Comparison of ENCODE assay signal across 1 cellular context in the genomic region with DNA sequence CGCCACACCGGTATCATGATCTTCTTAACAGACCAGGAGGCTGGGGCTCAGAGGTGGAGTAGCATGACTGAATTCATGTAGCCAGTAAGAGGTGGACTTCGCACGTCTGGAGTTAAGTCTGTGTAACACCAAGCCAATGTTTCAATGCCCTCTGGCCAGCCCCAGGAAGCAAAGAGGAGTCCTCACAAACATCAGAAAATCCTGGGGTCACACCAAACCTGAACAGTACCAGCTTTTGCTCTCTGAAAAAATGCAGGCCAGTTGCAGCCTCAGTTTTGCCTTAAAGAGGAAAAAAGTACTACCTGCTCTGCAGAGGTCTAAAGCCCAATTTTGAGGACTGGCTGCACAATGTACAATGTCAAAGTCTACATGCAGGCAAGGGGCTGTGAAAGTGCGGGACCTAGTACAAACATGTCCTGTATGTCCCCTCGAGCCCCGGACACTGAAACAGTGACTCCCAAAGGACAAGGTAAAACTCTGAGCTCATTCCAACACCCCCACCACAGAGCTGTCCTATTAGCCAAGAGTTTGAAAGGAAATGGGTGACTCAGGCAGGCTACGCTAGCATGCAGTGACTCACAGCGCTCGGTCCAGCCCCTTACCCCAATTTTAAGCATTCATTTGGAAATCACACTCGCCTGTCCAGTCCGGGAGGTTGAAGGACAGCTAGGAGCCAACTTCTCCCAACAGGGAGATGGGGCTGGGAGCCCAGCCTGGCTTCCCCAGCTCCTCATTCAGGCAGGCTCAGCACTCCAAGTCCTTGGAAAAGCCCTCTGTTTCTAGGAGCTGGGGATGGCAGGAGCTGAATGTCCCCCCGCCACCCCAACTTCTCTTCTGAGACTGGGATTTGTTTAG.
A peak's percentile ranks its signal among the peaks of the same experiment; 100 is the strongest.
TF ChIP-seq lines count a peak whose summit lies in the region.

No MANE protein-coding gene starts in this region.

TF ChIP-seq in HepG2, 621 proteins besides CTCF, POLR2A, EP300 and RAD21 (continued from another document and continues in another):
- TF ChIP-seq ZBTB39 (CRISPR knock-in tag; IDR thresholded peaks at IDR 0.05): peak; percentile 31; the same call in 1 of the 2 replicates
- TF ChIP-seq ZBTB14 (CRISPR knock-in tag; IDR thresholded peaks at IDR 0.05): no peak
- TF ChIP-seq ZNF629 (CRISPR knock-in tag; conservative IDR thresholded peaks at IDR 0.05): peak; percentile 90
- TF ChIP-seq, protein P1, sequence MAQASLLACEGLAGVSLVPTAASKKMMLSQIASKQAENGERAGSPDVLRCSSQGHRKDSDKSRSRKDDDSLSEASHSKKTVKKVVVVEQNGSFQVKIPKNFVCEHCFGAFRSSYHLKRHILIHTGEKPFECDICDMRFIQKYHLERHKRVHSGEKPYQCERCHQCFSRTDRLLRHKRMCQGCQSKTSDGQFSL (CRISPR knock-in tag; IDR thresholded peaks at IDR 0.05): peak; percentile 84; the same call in 1 of the 2 replicates
- TF ChIP-seq SKI (IDR thresholded peaks at IDR 0.05; ENCODE audit: partially characterized antibody): peak; percentile 98
- peak; percentile 86 for TF ChIP-seq ZNF816 (CRISPR knock-in tag; IDR thresholded peaks at IDR 0.05; ENCODE audit: borderline replicate concordance)
- no peak for TF ChIP-seq HOXA7 (CRISPR knock-in tag; IDR thresholded peaks at IDR 0.05)
- TF ChIP-seq GATAD1 (CRISPR knock-in tag; IDR thresholded peaks at IDR 0.05): 0 out of 2 replicates have a peak, but pooled peaks have one; percentile 12
- TF ChIP-seq, protein P2, sequence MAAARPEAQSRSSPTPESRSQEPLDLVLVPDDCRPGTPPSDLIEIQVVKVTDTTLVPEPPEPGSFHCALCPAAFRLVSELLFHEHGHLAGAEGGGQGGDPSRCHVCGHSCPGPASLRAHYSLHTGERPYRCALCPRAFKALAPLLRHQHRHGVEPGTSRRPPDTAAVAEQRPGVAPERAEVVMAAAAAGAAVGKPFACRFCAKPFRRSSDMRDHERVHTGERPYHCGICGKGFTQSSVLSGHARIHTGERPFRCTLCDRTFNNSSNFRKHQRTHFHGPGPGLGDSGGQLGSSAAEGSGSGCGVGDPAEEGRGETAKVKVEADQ (CRISPR knock-in tag; IDR thresholded peaks at IDR 0.05; ENCODE audit: borderline replicate concordance): no peak
- TF ChIP-seq ZNF513 (CRISPR knock-in tag; conservative IDR thresholded peaks at IDR 0.05): no peak
- no peak for TF ChIP-seq ZNF878 (CRISPR knock-in tag; IDR thresholded peaks at IDR 0.05)
- no peak for TF ChIP-seq ZNF709 (CRISPR knock-in tag; IDR thresholded peaks at IDR 0.05)
- no peak; the same call in 1 of the 2 replicates for TF ChIP-seq ZNF317 (CRISPR knock-in tag; IDR thresholded peaks at IDR 0.05)
- TF ChIP-seq ZNF615 (CRISPR knock-in tag; IDR thresholded peaks at IDR 0.05; ENCODE audit: borderline replicate concordance): no peak; the same call in 1 of the 2 replicates
- TF ChIP-seq ZNF160 (CRISPR knock-in tag; IDR thresholded peaks at IDR 0.05): no peak; the same call in 1 of the 2 replicates
- TF ChIP-seq FOSL1 (CRISPR knock-in tag; IDR thresholded peaks at IDR 0.05; ENCODE audit: borderline replicate concordance): peak; percentile 81
- TF ChIP-seq ZNF232 (CRISPR knock-in tag; IDR thresholded peaks at IDR 0.05; ENCODE audit: borderline replicate concordance): no peak
- no peak; the same call in 1 of the 2 replicates for TF ChIP-seq ZC3H4 (CRISPR knock-in tag; IDR thresholded peaks at IDR 0.05; ENCODE audit: borderline replicate concordance)
- TF ChIP-seq MTA3 (CRISPR knock-in tag; IDR thresholded peaks at IDR 0.05): no peak
- no peak for TF ChIP-seq TRIM24 (CRISPR knock-in tag; IDR thresholded peaks at IDR 0.05)
- peak; percentile 78 for TF ChIP-seq ERF (CRISPR knock-in tag; IDR thresholded peaks at IDR 0.05)
- TF ChIP-seq ZMYM4 (CRISPR knock-in tag; IDR thresholded peaks at IDR 0.05): no peak
- TF ChIP-seq ZNF768 (CRISPR knock-in tag; IDR thresholded peaks at IDR 0.05): no peak; the same call in 1 of the 2 replicates
- TF ChIP-seq ATF2 (CRISPR knock-in tag; IDR thresholded peaks at IDR 0.05): peak; percentile 21; the same call in 1 of the 2 replicates
- TF ChIP-seq ZSCAN22 (CRISPR knock-in tag; IDR thresholded peaks at IDR 0.05): 0 out of 2 replicates have a peak, but pooled peaks have one; percentile 61
- TF ChIP-seq ZNF569 (CRISPR knock-in tag; IDR thresholded peaks at IDR 0.05; ENCODE audit: borderline replicate concordance): no peak
- TF ChIP-seq KMT2A (CRISPR knock-in tag; IDR thresholded peaks at IDR 0.05): no peak
- no peak for TF ChIP-seq HHEX (CRISPR knock-in tag; IDR thresholded peaks at IDR 0.05)
- TF ChIP-seq ZFP41 (CRISPR knock-in tag; IDR thresholded peaks at IDR 0.05; ENCODE audit: borderline replicate concordance): peak; percentile 71; the same call in 1 of the 2 replicates
- TF ChIP-seq ZNF142 (CRISPR knock-in tag; IDR thresholded peaks at IDR 0.05): no peak
- no peak; the same call in 1 of the 2 replicates for TF ChIP-seq ZFP36L2 (CRISPR knock-in tag; IDR thresholded peaks at IDR 0.05)
- TF ChIP-seq NR2C2 (CRISPR knock-in tag; IDR thresholded peaks at IDR 0.05; ENCODE audit: borderline replicate concordance): peak; percentile 59; the same call in 1 of the 2 replicates
- TF ChIP-seq ZFP36 (IDR thresholded peaks at IDR 0.05; ENCODE audit: borderline replicate concordance, low read depth, low read length, partially characterized antibody): no peak
- TF ChIP-seq JARID2 (CRISPR knock-in tag; IDR thresholded peaks at IDR 0.05; ENCODE audit: insufficient replicate concordance): peak; percentile 70
- 0 out of 2 replicates have a peak, but pooled peaks have one; percentile 80 for TF ChIP-seq ZNF678 (CRISPR knock-in tag; IDR thresholded peaks at IDR 0.05)
- peak; percentile 15; the same call in 1 of the 2 replicates for TF ChIP-seq HBP1 (CRISPR knock-in tag; IDR thresholded peaks at IDR 0.05; ENCODE audit: low read depth)
- TF ChIP-seq, protein P3, sequence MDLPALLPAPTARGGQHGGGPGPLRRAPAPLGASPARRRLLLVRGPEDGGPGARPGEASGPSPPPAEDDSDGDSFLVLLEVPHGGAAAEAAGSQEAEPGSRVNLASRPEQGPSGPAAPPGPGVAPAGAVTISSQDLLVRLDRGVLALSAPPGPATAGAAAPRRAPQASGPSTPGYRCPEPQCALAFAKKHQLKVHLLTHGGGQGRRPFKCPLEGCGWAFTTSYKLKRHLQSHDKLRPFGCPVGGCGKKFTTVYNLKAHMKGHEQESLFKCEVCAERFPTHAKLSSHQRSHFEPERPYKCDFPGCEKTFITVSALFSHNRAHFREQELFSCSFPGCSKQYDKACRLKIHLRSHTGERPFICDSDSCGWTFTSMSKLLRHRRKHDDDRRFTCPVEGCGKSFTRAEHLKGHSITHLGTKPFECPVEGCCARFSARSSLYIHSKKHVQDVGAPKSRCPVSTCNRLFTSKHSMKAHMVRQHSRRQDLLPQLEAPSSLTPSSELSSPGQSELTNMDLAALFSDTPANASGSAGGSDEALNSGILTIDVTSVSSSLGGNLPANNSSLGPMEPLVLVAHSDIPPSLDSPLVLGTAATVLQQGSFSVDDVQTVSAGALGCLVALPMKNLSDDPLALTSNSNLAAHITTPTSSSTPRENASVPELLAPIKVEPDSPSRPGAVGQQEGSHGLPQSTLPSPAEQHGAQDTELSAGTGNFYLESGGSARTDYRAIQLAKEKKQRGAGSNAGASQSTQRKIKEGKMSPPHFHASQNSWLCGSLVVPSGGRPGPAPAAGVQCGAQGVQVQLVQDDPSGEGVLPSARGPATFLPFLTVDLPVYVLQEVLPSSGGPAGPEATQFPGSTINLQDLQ (CRISPR knock-in tag; IDR thresholded peaks at IDR 0.05): no peak
- peak; percentile 83 for TF ChIP-seq MEIS2 (CRISPR knock-in tag; IDR thresholded peaks at IDR 0.05)
- TF ChIP-seq HNF4A (CRISPR knock-in tag; IDR thresholded peaks at IDR 0.05): peak; percentile 86
- peak; percentile 29; the same call in 1 of the 2 replicates for TF ChIP-seq MEF2D (CRISPR knock-in tag; IDR thresholded peaks at IDR 0.05)
- TF ChIP-seq ZNF354B (CRISPR knock-in tag; IDR thresholded peaks at IDR 0.05): 0 out of 2 replicates have a peak, but pooled peaks have one; percentile 22
